16 cellular contexts compared by ENCODE assay signal in genomic region chr13:102907016-102907756, GRCh38.
A peak's percentile ranks its signal among the peaks of the same experiment; 100 is the strongest.
DNase-seq lines count a peak whose midpoint lies in the region; ATAC-seq, FAIRE-seq and TF ChIP-seq lines count a peak whose summit lies in the region.
"Had no signal": no experiment of that assay in that cellular context is flagged by ENCODE, and none has a peak within 500 bp of the region (broad histone marks: within the 10 kb centered on the region; RNA-seq: fewer than 3 reads in every experiment).

No MANE protein-coding gene starts in this region.

- no peaks in the 10 kb centered on the region for H3K36me3 ChIP-seq in hepatocyte (replicated peaks; ENCODE audit: insufficient read depth, low read depth)
- H3K36me3 ChIP-seq: thoracic aorta had no signal

- H3K27ac ChIP-seq in hepatocyte = peak overlapping the region; percentile 28
- H3K27ac ChIP-seq: thoracic aorta had no signal

- no peak for DNase-seq in H54 (ENCODE audit: insufficient read length, low spot score)
- no peak for DNase-seq in hepatocyte (ENCODE audit: low spot score)
- no peak for DNase-seq in sciatic nerve (ENCODE audit: low spot score)
- DNase-seq in Right ventricle myocardium inferior (ENCODE audit: missing footprints) = no peak
- DNase-seq: activated CD8-positive, alpha-beta T cell treated with anti-CD3 and anti-CD28 coated beads for 36 hours; hypothalamus; Karpas-422; mesenchymal stem cell; NCI-H2029 treated with DMSO at 0.1 percent for 48 hours; NCI-H82; occipital lobe; Right ventricle myocardium superior had no signal

- H3K4me3 ChIP-seq in hepatocyte = no peak overlapping the region
- H3K4me3 ChIP-seq: thoracic aorta had no signal

- no peak for TF ChIP-seq POLR2A in H54 (IDR thresholded peaks at IDR 0.05; ENCODE audit: low read depth, low read length)

- H3K9me3 ChIP-seq in hepatocyte (ENCODE audit: low read depth) = no peaks in the 10 kb centered on the region
- H3K9me3 ChIP-seq: thoracic aorta had no signal

- no peaks in the 10 kb centered on the region for H3K9me2 ChIP-seq in hepatocyte (replicated peaks; ENCODE audit: insufficient read depth)

- H2AFZ ChIP-seq in hepatocyte = no peak overlapping the region

- WGBS in hepatocyte (ENCODE audit: low lambda C conversion rate, missing lambda C conversion rate) = 35% methylated on average over 2 of the region's 2 CpGs

- FAIRE-seq in H54 (lab: Jason Lieb, UNC) = peak; percentile 23

- H3K79me2 ChIP-seq in hepatocyte = no peaks in the 10 kb centered on the region

- no peak overlapping the region for H3K4me2 ChIP-seq in hepatocyte

- H3K4me1 ChIP-seq in hepatocyte (ENCODE audit: insufficient read depth) = peaks cover 11% of the 10 kb centered on the region

- TF ChIP-seq CTCF in hepatocyte (IDR thresholded peaks at IDR 0.05; ENCODE audit: poor library complexity) = no peak

- ATAC-seq in GM18868 (IDR thresholded peaks at IDR 0.05; ENCODE audit: unreplicated experiment) (peak; percentile 84), HG03175 (IDR thresholded peaks at IDR 0.05; ENCODE audit: unreplicated experiment) (peak; percentile 74), sciatic nerve (no peak), Right ventricle myocardium inferior (no peak), GM21367 (IDR thresholded peaks at IDR 0.05; ENCODE audit: unreplicated experiment) (no peak)
- ATAC-seq: activated CD8-positive, alpha-beta T cell treated with anti-CD3 and anti-CD28 coated beads for 36 hours had no signal

- intact Hi-C loops in sciatic nerve (cut with DNase I) = no loop called here
- intact Hi-C loops in Right ventricle myocardium inferior (cut with DNase I) = no loop called here

- no peaks in the 10 kb centered on the region for H3K27me3 ChIP-seq in hepatocyte

- H4K20me1 ChIP-seq in hepatocyte (ENCODE audit: insufficient read depth, poor library complexity, severe bottlenecking) = no peaks in the 10 kb centered on the region

Comparison
In these comparisons a context has a peak if more than half of its experiments do, and no peak if none do; other contexts are left out.
1. ATAC-seq: peak in GM18868 (single experiment) and HG03175 (single experiment); none in sciatic nerve (single experiment), Right ventricle myocardium inferior (single experiment) and GM21367 (single experiment).